ENCODE assay signal across 8 cellular contexts in the genomic region with DNA sequence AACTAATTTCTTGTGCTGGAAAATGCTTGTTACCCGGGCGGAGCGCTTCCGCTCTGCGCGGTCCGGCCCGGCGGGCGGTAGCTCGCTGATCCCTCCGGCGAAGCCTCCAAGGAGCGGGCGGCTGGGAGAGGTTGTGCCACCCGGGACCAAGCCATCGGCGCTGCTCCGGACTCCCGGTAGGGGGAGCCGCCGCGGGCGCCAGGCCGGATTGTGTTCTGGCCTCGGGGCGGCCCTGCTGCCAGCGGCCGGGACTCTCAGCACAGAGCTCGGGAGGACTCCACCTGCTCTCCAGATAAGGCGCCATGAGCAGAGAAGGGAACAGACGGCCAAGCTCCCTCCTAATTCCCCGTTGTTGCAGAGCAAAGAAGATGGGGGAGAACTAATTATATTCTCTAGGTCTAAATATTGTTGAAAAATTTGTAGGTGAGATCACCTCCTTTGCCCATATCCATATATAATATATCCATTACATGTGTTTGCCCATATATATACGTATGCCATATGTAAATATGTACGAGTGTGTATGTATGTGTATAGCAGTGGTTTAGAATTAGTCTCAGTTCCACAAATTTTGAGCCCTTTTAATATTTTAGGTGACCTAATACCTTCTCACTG.
DNase-seq lines count a peak whose midpoint lies in the region; ATAC-seq and TF ChIP-seq lines count a peak whose summit lies in the region.

No MANE protein-coding gene starts in this region.

- DNase-seq in stimulated activated CD4-positive, alpha-beta T cell treated with anti-CD3 and anti-CD28 coated beads, Interleukin-15, amount 100 ng/mL, for 24 hours, result peak; percentile 69
- DNase-seq in stimulated activated CD4-positive, alpha-beta T cell treated with anti-CD3 and anti-CD28 coated beads, Interleukin-4, amount 100 ng/mL, for 1 hour, result no peak
- DNase-seq in NCI-H510A (lab: John Stamatoyannopoulos, UW) (peak; percentile 66), astrocyte of the spinal cord (ENCODE audit: low read depth, low spot score) (peak; percentile 57), inferior parietal cortex (ENCODE audit: extremely low spot score) (peak; percentile 66)
- peak; percentile 40 to 44 for DNase-seq in stimulated activated naive CD8-positive, alpha-beta T cell treated with anti-CD3 and anti-CD28 coated beads, Interleukin-15, amount 100 ng/mL, for 72 hours

- H3K9me3 Mint-ChIP-seq in stimulated activated naive CD8-positive, alpha-beta T cell treated with anti-CD3 and anti-CD28 coated beads, Interleukin-15, amount 100 ng/mL, for 72 hours, result peaks cover 0 to 4% of the 10 kb centered on the region in 2 donors

- peak; percentile 78 for TF ChIP-seq CTCF in astrocyte of the spinal cord (IDR thresholded peaks at IDR 0.05; ENCODE audit: low read depth, low read length)

- ATAC-seq in HG02938 (IDR thresholded peaks at IDR 0.05; ENCODE audit: unreplicated experiment), result peak; percentile 60
- ATAC-seq in stimulated activated naive CD8-positive, alpha-beta T cell treated with anti-CD3 and anti-CD28 coated beads, Interleukin-15, amount 100 ng/mL, for 72 hours, result peak; percentile 66
- no peak for ATAC-seq in activated CD4-positive, CD25-positive, alpha-beta regulatory T cell treated with anti-CD3 and anti-CD28 coated beads, Interleukin-2, amount 50 U/mL, for 24 hours

- H3K27ac Mint-ChIP-seq in stimulated activated naive CD8-positive, alpha-beta T cell treated with anti-CD3 and anti-CD28 coated beads, Interleukin-15, amount 100 ng/mL, for 72 hours, result no peak overlapping the region

- no peak overlapping the region for H3K4me3 Mint-ChIP-seq in stimulated activated naive CD8-positive, alpha-beta T cell treated with anti-CD3 and anti-CD28 coated beads, Interleukin-15, amount 100 ng/mL, for 72 hours

- in situ Hi-C loops in astrocyte of the spinal cord (cut with HindIII; ENCODE audit: low sequenced_read_pairs), result no loop called here

- peaks cover 48% of the 10 kb centered on the region for H3K4me1 Mint-ChIP-seq in stimulated activated naive CD8-positive, alpha-beta T cell treated with anti-CD3 and anti-CD28 coated beads, Interleukin-15, amount 100 ng/mL, for 72 hours

- peaks cover 95% of the 10 kb centered on the region for H3K27me3 Mint-ChIP-seq in stimulated activated naive CD8-positive, alpha-beta T cell treated with anti-CD3 and anti-CD28 coated beads, Interleukin-15, amount 100 ng/mL, for 72 hours

- H3K4me3 ChIP-seq in astrocyte of the spinal cord (ENCODE audit: low read depth, low read length), result peak overlapping the region; percentile 15

Comparison
In these comparisons a context has a peak if more than half of its experiments do, and no peak if none do; other contexts are left out.
1. ATAC-seq: peak in HG02938 (single experiment) and stimulated activated naive CD8-positive, alpha-beta T cell treated with anti-CD3 and anti-CD28 coated beads, Interleukin-15, amount 100 ng/mL, for 72 hours (single experiment); none in activated CD4-positive, CD25-positive, alpha-beta regulatory T cell treated with anti-CD3 and anti-CD28 coated beads, Interleukin-2, amount 50 U/mL, for 24 hours (0 of 2).